Comparison of ENCODE assay signal across 8 cellular contexts in genomic region chrX:130120746-130121504, GRCh38. TPM values are rescaled to one million over a fixed set of nuclear protein-coding genes. Genes with fewer than 3 reads are reported as not detected.
A peak's percentile ranks its signal among the peaks of the same experiment; 100 is the strongest.
DNase-seq lines count a peak whose midpoint lies in the region; ATAC-seq and TF ChIP-seq lines count a peak whose summit lies in the region.

No MANE protein-coding gene starts in this region.

- peak; percentile 75 for DNase-seq in GM10248 (ENCODE audit: extremely low spot score)
- DNase-seq in HEK293T (ENCODE audit: extremely low spot score), result peak; percentile 87
- peak; percentile 16 for DNase-seq in NCI-H2107 treated with DMSO at 0.1 percent for 48 hours (lab: John Stamatoyannopoulos, UW; ENCODE audit: unreplicated experiment)
- DNase-seq in activated CD4-positive, alpha-beta T cell treated with anti-CD3 and anti-CD28 coated beads, Interleukin-2, amount 50 U/mL, for 48 hours, result peak; percentile 65 to 70
- DNase-seq in effector CD8-positive, alpha-beta T cell (lab: John Stamatoyannopoulos, UW), result peak; percentile 46
- DNase-seq in lung (ENCODE audit: low spot score), result peak; percentile 69
- peak; percentile 43 to 45 (median 43) for DNase-seq in stimulated activated CD4-positive, alpha-beta T cell treated with anti-CD3 and anti-CD28 coated beads, TNF-alpha, amount 100 ng/mL, for 4 hours (ENCODE audit: low read depth in 3 of 3)
- no peak for DNase-seq in cerebellar nuclear complex (lab: John Stamatoyannopoulos, UW)

- H3K27ac ChIP-seq in lung (ENCODE audit: low read depth in 1 of 2, low read length in 1 of 2), result peak overlapping the region; percentile 65 to 91

- H3K27me3 ChIP-seq in lung (ENCODE audit: control insufficient read depth, insufficient read depth), result no peaks in the 10 kb centered on the region

- H3K4me1 ChIP-seq in lung (ENCODE audit: control insufficient read depth in 2 of 2, insufficient read depth in 2 of 2, low read length in 2 of 2), result peaks cover 0 to 2% of the 10 kb centered on the region in 2 donors

- peaks cover 0 to 2% of the 10 kb centered on the region in 2 donors for H3K9me3 ChIP-seq in lung (ENCODE audit: control insufficient read depth in 2 of 2, insufficient read depth in 1 of 2, low read length in 1 of 2)

- H3K36me3 ChIP-seq in lung (ENCODE audit: control insufficient read depth in 2 of 2, insufficient read depth in 2 of 2, low read length in 2 of 2), result no peaks in the 10 kb centered on the region

- 4 to 31% methylated on average over 14 to 58 of the region's 58 CpGs for WGBS in lung, 2 donors

- CTCF ChIA-PET in GM10248 (lab: Yijun Ruan, JAX) (interaction anchor here (0.6 to 9.0 kb wide), 14 partner anchors 12 to 143 kb away, joined by 3 to 92 read pairs (median 3); partner anchors contain the start of gene AIFM1), HEK293T (lab: Yijun Ruan, JAX) (interaction anchor here (0.5 to 1.5 kb wide), 3 partner anchors 11 to 143 kb away, joined by 3 to 5 read pairs (median 4); no protein-coding TSS in a partner anchor)

- POLR2A ChIA-PET in GM10248 (lab: Yijun Ruan, JAX), result no interaction called here
- POLR2A ChIA-PET in HEK293T (lab: Yijun Ruan, JAX), result interaction anchor here (0.9 kb wide), 1 partner anchor 40 kb away, joined by 3 read pairs; no protein-coding TSS in a partner anchor

- peak; percentile 71 for TF ChIP-seq CTCF in GM10248 (IDR thresholded peaks at IDR 0.05; ENCODE audit: control extremely low read depth, extremely low read depth, low read depth, missing control alignments)
- no peak for TF ChIP-seq CTCF in lung (IDR thresholded peaks at IDR 0.05; ENCODE audit: control extremely low read depth, extremely low read depth)

- peak; percentile 76 for ATAC-seq in lung (ENCODE audit: insufficient read depth, low FRiP score)

- H3K4me3 ChIP-seq in lung, result peak overlapping the region; percentile 3

TF ChIP-seq in HEK293T, 16 proteins besides CTCF, POLR2A, EP300 and RAD21:
- no peak for TF ChIP-seq ZNF384 (IDR thresholded peaks at IDR 0.05)
- TF ChIP-seq L3MBTL2 (conservative IDR thresholded peaks at IDR 0.05), result peak; percentile 89
- no peak for TF ChIP-seq FOXK2 (IDR thresholded peaks at IDR 0.05)
- TF ChIP-seq, protein P1, sequence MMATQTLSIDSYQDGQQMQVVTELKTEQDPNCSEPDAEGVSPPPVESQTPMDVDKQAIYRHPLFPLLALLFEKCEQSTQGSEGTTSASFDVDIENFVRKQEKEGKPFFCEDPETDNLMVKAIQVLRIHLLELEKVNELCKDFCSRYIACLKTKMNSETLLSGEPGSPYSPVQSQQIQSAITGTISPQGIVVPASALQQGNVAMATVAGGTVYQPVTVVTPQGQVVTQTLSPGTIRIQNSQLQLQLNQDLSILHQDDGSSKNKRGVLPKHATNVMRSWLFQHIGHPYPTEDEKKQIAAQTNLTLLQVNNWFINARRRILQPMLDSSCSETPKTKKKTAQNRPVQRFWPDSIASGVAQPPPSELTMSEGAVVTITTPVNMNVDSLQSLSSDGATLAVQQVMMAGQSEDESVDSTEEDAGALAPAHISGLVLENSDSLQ (IDR thresholded peaks at IDR 0.05), result no peak
- no peak for TF ChIP-seq BHLHE40 (IDR thresholded peaks at IDR 0.05; ENCODE audit: borderline replicate concordance)
- no peak for TF ChIP-seq SUZ12 (IDR thresholded peaks at IDR 0.05)
- peak; percentile 78; the same call in 1 of the 2 replicates for TF ChIP-seq HDGF (IDR thresholded peaks at IDR 0.05; ENCODE audit: borderline replicate concordance)

RNA-seq across cellular contexts. Expression of gene ELF4, which starts 10.6 kb away (rescaled TPM):
- total RNA-seq in lung, result 10 to 100 TPM; 12.6 to 20.2 TPM
- polyA plus RNA-seq in lung, result 10 to 100 TPM in 1 of 2 donors, 1 to 10 TPM in 1; 5.9 to 24.5 TPM

RNA-seq across cellular contexts. Expression of gene AIFM1, which starts 44.7 kb away (rescaled TPM):
- total RNA-seq in lung, result 10 to 100 TPM; 14.4 to 35.8 TPM
- 10 to 100 TPM; 27.8 to 34.6 TPM for polyA plus RNA-seq in lung

RNA-seq across cellular contexts. Expression of gene RAB33A, which starts 50.8 kb away (rescaled TPM):
- 1 to 10 TPM in 1 of 2 donors, under 1 TPM in 1; 0.67 to 2.0 TPM for total RNA-seq in lung
- polyA plus RNA-seq in lung, result 10 to 100 TPM in 1 of 2 donors, under 1 TPM in 1; 0.37 to 10.0 TPM

Comparison
In these comparisons a context has a peak if more than half of its experiments do, and no peak if none do; other contexts are left out.
1. DNase-seq: peak in GM10248 (single experiment), HEK293T (single experiment), NCI-H2107 treated with DMSO at 0.1 percent for 48 hours (single experiment), activated CD4-positive, alpha-beta T cell treated with anti-CD3 and anti-CD28 coated beads, Interleukin-2, amount 50 U/mL, for 48 hours (2 of 2), effector CD8-positive, alpha-beta T cell (single experiment), lung (single experiment) and stimulated activated CD4-positive, alpha-beta T cell treated with anti-CD3 and anti-CD28 coated beads, TNF-alpha, amount 100 ng/mL, for 4 hours (3 of 3); none in cerebellar nuclear complex (0 of 2).